In genomic region chr5:74432240-74432639, GRCh38 we compare ENCODE assay signal across 18 cellular contexts.
DNase-seq lines count a peak whose midpoint lies in the region; ATAC-seq and TF ChIP-seq lines count a peak whose summit lies in the region.
"Had no signal": no experiment of that assay in that cellular context is flagged by ENCODE, and none has a peak within 500 bp of the region (broad histone marks: within the 10 kb centered on the region; RNA-seq: fewer than 3 reads in every experiment).

No MANE protein-coding gene starts in this region.

- peaks cover 0 to 9% of the 10 kb centered on the region in 2 donors for H3K4me1 ChIP-seq in gastrocnemius medialis

- no peaks in the 10 kb centered on the region for H3K27me3 ChIP-seq in gastrocnemius medialis
- H3K27me3 ChIP-seq: brain microvascular endothelial cell had no signal

- peak overlapping the region; percentile 26 to 81 (median 59) for H3K27ac Mint-ChIP-seq in brain
- H3K27ac Mint-ChIP-seq in activated T-helper 17 cell treated with anti-CD3 and anti-CD28 coated beads, Interleukin-2, amount 50 U/mL, for 72 hours = no peak overlapping the region

- H3K36me3 Mint-ChIP-seq in brain = peaks cover 9% of the 10 kb centered on the region
- H3K36me3 Mint-ChIP-seq in activated T-helper 17 cell treated with anti-CD3 and anti-CD28 coated beads, Interleukin-2, amount 50 U/mL, for 72 hours (ENCODE audit: low read depth) = no peaks in the 10 kb centered on the region

- H3K36me3 ChIP-seq in gastrocnemius medialis = no peaks in the 10 kb centered on the region
- H3K36me3 ChIP-seq: brain microvascular endothelial cell had no signal

- peaks cover 6% of the 10 kb centered on the region for H3K27me3 Mint-ChIP-seq in brain
- H3K27me3 Mint-ChIP-seq in activated T-helper 17 cell treated with anti-CD3 and anti-CD28 coated beads, Interleukin-2, amount 50 U/mL, for 72 hours = peaks cover 38% of the 10 kb centered on the region

- H3K4me3 Mint-ChIP-seq in brain = peak overlapping the region in 3 of 5 experiments; percentile 18 to 32 (median 19)
- H3K4me3 Mint-ChIP-seq in activated T-helper 17 cell treated with anti-CD3 and anti-CD28 coated beads, Interleukin-2, amount 50 U/mL, for 72 hours = no peak overlapping the region

- in situ Hi-C loops in gastrocnemius medialis (cut with MboI; ENCODE audit: low sequenced_read_pairs in 4 of 4) = no loop called here

- H3K27ac ChIP-seq in gastrocnemius medialis = no peak overlapping the region
- H3K27ac ChIP-seq: brain microvascular endothelial cell, PC-9, SK-N-MC had no signal

- peak; percentile 30 to 61 for ATAC-seq in gastrocnemius medialis
- no peak for ATAC-seq in HG02588 (IDR thresholded peaks at IDR 0.05; ENCODE audit: unreplicated experiment)
- no peak for ATAC-seq in activated T-helper 17 cell treated with anti-CD3 and anti-CD28 coated beads, Interleukin-2, amount 50 U/mL, for 72 hours (replicated peaks)

- no peak for TF ChIP-seq POLR2A in gastrocnemius medialis (IDR thresholded peaks at IDR 0.05)

- peaks cover 35% of the 10 kb centered on the region for H3K4me1 Mint-ChIP-seq in brain
- no peaks in the 10 kb centered on the region for H3K4me1 Mint-ChIP-seq in activated T-helper 17 cell treated with anti-CD3 and anti-CD28 coated beads, Interleukin-2, amount 50 U/mL, for 72 hours

- TF ChIP-seq CTCF in brain (conservative IDR thresholded peaks at IDR 0.05) (no peak), gastrocnemius medialis (IDR thresholded peaks at IDR 0.05 in 4 of 5, conservative IDR thresholded peaks at IDR 0.05 in 1 of 5) (no peak)

- peaks cover 20 to 49% (median 30%) of the 10 kb centered on the region in 5 experiments for H3K9me3 Mint-ChIP-seq in brain
- H3K9me3 Mint-ChIP-seq in activated T-helper 17 cell treated with anti-CD3 and anti-CD28 coated beads, Interleukin-2, amount 50 U/mL, for 72 hours = peaks cover 3% of the 10 kb centered on the region

- H3K9me3 ChIP-seq in gastrocnemius medialis = no peaks in the 10 kb centered on the region

- no peak overlapping the region for H3K4me3 ChIP-seq in gastrocnemius medialis
- H3K4me3 ChIP-seq: PC-9, SK-N-MC had no signal

- DNase-seq in NCI-H82 (lab: John Stamatoyannopoulos, UW) = peak; percentile 48
- DNase-seq in NCI-H82 treated with DMSO at 0.1 percent for 48 hours (lab: John Stamatoyannopoulos, UW; ENCODE audit: unreplicated experiment) = no peak
- DNase-seq in NCI-H1694 treated with DMSO at 0.1 percent for 48 hours (lab: John Stamatoyannopoulos, UW) = peak; percentile 91
- no peak for DNase-seq in gastrocnemius medialis
- no peak for DNase-seq in activated CD4-positive, alpha-beta T cell treated with anti-CD3 and anti-CD28 coated beads for 1 hour
- DNase-seq: activated CD4-positive, alpha-beta T cell treated with anti-CD3 and anti-CD28 coated beads, Interleukin-2, amount 50 U/mL, for 1 hour; activated naive CD4-positive, alpha-beta T cell treated with anti-CD3 and anti-CD28 coated beads, Interleukin-2, amount 50 U/mL, for 16 hours; brain microvascular endothelial cell; hippocampal formation; NCI-H2107; nucleus accumbens; PC-9; stimulated activated CD4-positive, alpha-beta T cell treated with anti-CD3 and anti-CD28 coated beads, Interleukin-2, amount 100 ng/mL, for 48 hours; T1000 had no signal

- intact Hi-C loops in gastrocnemius medialis (cut with DNase I; ENCODE audit: low total_unique reads) = no loop called here

Comparison
In these comparisons a context has a peak if more than half of its experiments do, and no peak if none do; other contexts are left out.
1. DNase-seq: peak in NCI-H82 (single experiment) and NCI-H1694 treated with DMSO at 0.1 percent for 48 hours (single experiment); none in NCI-H82 treated with DMSO at 0.1 percent for 48 hours (single experiment), gastrocnemius medialis (0 of 2) and activated CD4-positive, alpha-beta T cell treated with anti-CD3 and anti-CD28 coated beads for 1 hour (single experiment).
2. ATAC-seq: peak in gastrocnemius medialis (2 of 2); none in HG02588 (single experiment) and activated T-helper 17 cell treated with anti-CD3 and anti-CD28 coated beads, Interleukin-2, amount 50 U/mL, for 72 hours (single experiment).